In the genomic region with DNA sequence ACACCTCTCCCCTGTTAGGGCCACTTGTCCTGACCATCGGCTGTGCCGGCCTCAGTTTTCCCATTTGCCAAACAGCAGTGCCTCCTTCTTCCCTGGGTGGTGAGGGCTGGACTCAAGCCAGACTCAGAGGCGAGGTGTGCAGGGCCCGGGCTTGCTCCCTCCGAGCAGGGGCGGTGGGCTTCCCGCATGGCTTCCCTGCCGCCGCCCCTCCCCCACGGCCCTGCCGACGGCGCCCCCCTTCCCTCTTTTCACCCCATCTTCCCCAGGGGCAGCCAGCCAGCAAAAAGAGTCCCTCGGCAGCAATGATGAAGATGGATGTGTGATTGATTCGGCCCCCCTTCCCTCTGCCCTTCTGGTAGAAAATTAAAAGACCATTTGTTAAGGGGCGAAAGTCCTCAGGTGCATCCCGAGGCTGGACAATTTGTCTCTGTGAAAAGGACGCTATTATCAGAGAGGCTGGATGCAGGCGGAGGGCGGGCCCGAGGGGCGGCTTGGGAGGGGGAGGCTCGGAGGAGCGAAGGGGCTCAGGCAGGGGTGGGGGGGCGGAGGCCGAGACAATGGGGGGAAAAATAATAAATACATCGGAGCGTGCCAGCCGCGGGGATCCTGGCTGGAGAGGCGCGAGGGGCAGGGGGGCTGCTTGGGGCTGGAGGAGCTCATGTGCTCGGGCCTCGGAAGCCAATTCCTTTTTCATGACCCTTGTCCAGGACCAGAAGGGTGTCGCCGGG, we compare ENCODE assay signal across 18 cellular contexts. TPM values are rescaled to one million over a fixed set of nuclear protein-coding genes. Genes with fewer than 3 reads are reported as not detected.
"Had no signal": no experiment of that assay in that cellular context is flagged by ENCODE, and none has a peak within 500 bp of the region (broad histone marks: within the 10 kb centered on the region; RNA-seq: fewer than 3 reads in every experiment).

No MANE protein-coding gene starts in this region.

- H3K4me3 ChIP-seq: adrenal gland, esophagus muscularis mucosa, hepatocyte, sigmoid colon, thoracic aorta, upper lobe of left lung had no signal

- H3K9me3 Mint-ChIP-seq: activated naive CD4-positive, alpha-beta T cell treated with anti-CD3 and anti-CD28 coated beads, Interleukin-2, amount 50 U/mL, for 72 hours; activated T-helper 1 cell treated with anti-CD3 and anti-CD28 coated beads, Interleukin-12 subunit alpha, Interleukin-12 subunit beta, Interleukin-2, Interleukin-4 antibody, amounts not matched to agents 30 ng/mL and 10 ng/mL and 1 ng/mL, durations not matched to agents 14 hours and 24 hours and 36 hours; dendritic cell treated with granulocyte-macrophage colony-stimulating factor and Interleukin-4, amounts not matched to agents 40 ng/mL and 50 ng/mL, for 4 days; memory B cell; stimulated activated naive B cell treated with anti-CD40 and anti-IgM and Interleukin-4, amounts not matched to agents 10 μg/mL and 1 μg/mL and 100 μg/mL, for 72 hours had no signal

- H3K4me3 Mint-ChIP-seq: activated T-helper 1 cell treated with anti-CD3 and anti-CD28 coated beads, Interleukin-12 subunit alpha, Interleukin-12 subunit beta, Interleukin-2, Interleukin-4 antibody, amounts not matched to agents 30 ng/mL and 10 ng/mL and 1 ng/mL, durations not matched to agents 14 hours and 24 hours and 36 hours; dendritic cell treated with granulocyte-macrophage colony-stimulating factor and Interleukin-4, amounts not matched to agents 40 ng/mL and 50 ng/mL, for 4 days; memory B cell; stimulated activated naive B cell treated with anti-CD40 and anti-IgM and Interleukin-4, amounts not matched to agents 10 μg/mL and 1 μg/mL and 100 μg/mL, for 72 hours had no signal

- DNase-seq: activated CD4-positive, alpha-beta T cell treated with anti-CD3 and anti-CD28 coated beads, Interleukin-2, amount 50 U/mL, for 4 hours; activated gamma-delta T cell treated with Interleukin-2 at 50 U/mL for 16 hours; adrenal gland; effector memory CD4-positive, alpha-beta T cell; sigmoid colon; stimulated activated naive B cell treated with anti-CD40 and anti-IgM and Interleukin-4, amounts not matched to agents 10 μg/mL and 1 μg/mL and 100 μg/mL, for 72 hours; WERI-Rb-1 had no signal

- H3K9me3 ChIP-seq: adrenal gland, sigmoid colon, thoracic aorta, upper lobe of left lung had no signal

- H3K36me3 ChIP-seq: adrenal gland, esophagus muscularis mucosa, sigmoid colon, thoracic aorta, upper lobe of left lung, WERI-Rb-1 had no signal

- H3K27ac Mint-ChIP-seq: activated naive CD4-positive, alpha-beta T cell treated with anti-CD3 and anti-CD28 coated beads, Interleukin-2, amount 50 U/mL, for 72 hours; activated T-helper 1 cell treated with anti-CD3 and anti-CD28 coated beads, Interleukin-12 subunit alpha, Interleukin-12 subunit beta, Interleukin-2, Interleukin-4 antibody, amounts not matched to agents 30 ng/mL and 10 ng/mL and 1 ng/mL, durations not matched to agents 14 hours and 24 hours and 36 hours; dendritic cell treated with granulocyte-macrophage colony-stimulating factor and Interleukin-4, amounts not matched to agents 40 ng/mL and 50 ng/mL, for 4 days; memory B cell; stimulated activated naive B cell treated with anti-CD40 and anti-IgM and Interleukin-4, amounts not matched to agents 10 μg/mL and 1 μg/mL and 100 μg/mL, for 72 hours had no signal

- H3K9ac ChIP-seq: parathyroid adenoma had no signal

- H3K36me3 Mint-ChIP-seq: memory B cell; stimulated activated naive B cell treated with anti-CD40 and anti-IgM and Interleukin-4, amounts not matched to agents 10 μg/mL and 1 μg/mL and 100 μg/mL, for 72 hours had no signal

- H3K4me1 ChIP-seq: adrenal gland, parathyroid adenoma had no signal

- H3K27ac ChIP-seq: adrenal gland, esophagus muscularis mucosa, hepatocyte, parathyroid adenoma, sigmoid colon, thoracic aorta, upper lobe of left lung, WERI-Rb-1 had no signal

RNA-seq across cellular contexts. Expression of gene LHX5, which starts 48.0 kb away (rescaled TPM):
- polyA plus RNA-seq: adrenal gland, endothelial cell of umbilical vein, liver, sigmoid colon had no signal
